In the genomic region with DNA sequence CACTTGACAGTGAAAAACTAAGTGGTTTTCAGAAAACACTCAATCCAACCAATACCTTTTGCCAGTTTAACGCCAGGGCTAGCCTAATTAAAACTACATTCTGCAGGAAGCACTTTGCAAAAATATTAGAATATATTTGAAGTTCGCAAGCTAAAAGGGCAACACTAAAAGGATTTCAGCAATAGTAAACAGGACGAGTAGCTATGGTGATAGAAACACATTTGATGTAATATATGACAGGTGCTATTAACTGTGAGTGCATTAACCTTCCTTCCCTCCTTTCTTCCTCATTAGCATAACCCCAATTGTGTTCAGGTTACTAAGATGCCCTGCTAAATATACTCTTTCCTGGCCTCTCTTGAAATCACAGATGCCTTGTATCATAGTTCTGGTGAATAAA, we compare ENCODE assay signal across 28 cellular contexts.
"Had no signal": no experiment of that assay in that cellular context is flagged by ENCODE, and none has a peak within 500 bp of the region (broad histone marks: within the 10 kb centered on the region; RNA-seq: fewer than 3 reads in every experiment).

No MANE protein-coding gene starts in this region.

- H3K4me3 Mint-ChIP-seq: activated CD4-positive, alpha-beta memory T cell treated with anti-CD3 and anti-CD28 coated beads for 36 hours; activated CD4-positive, alpha-beta T cell treated with anti-CD3 and anti-CD28 coated beads for 36 hours; activated CD4-positive, alpha-beta T cell treated with anti-CD3 and anti-CD28 coated beads, Interleukin-2, amount 10 ng/mL, durations not matched to agents 24 days and 14 days; activated CD8-positive, alpha-beta memory T cell treated with anti-CD3 and anti-CD28 coated beads, Interleukin-2, amount 10 ng/mL, durations not matched to agents 7 days and 5 days; activated CD8-positive, alpha-beta T cell treated with anti-CD3 and anti-CD28 coated beads, Interleukin-2, amount 10 ng/mL, durations not matched to agents 7 days and 5 days; activated naive CD4-positive, alpha-beta T cell treated with anti-CD3 and anti-CD28 coated beads for 36 hours; activated naive CD4-positive, alpha-beta T cell treated with anti-CD3 and anti-CD28 coated beads, Interleukin-2, amount 50 U/mL, for 24 hours; activated naive CD8-positive, alpha-beta T cell treated with anti-CD3 and anti-CD28 coated beads, Interleukin-2, amount 10 ng/mL, durations not matched to agents 7 days and 5 days; activated T-helper 1 cell treated with anti-CD3 and anti-CD28 coated beads, Interleukin-12 subunit alpha, Interleukin-12 subunit beta, Interleukin-2, Interleukin-4 antibody, amounts not matched to agents 30 ng/mL and 10 ng/mL and 1 ng/mL, durations not matched to agents 14 hours and 24 hours and 36 hours; brain; T-helper 17 cell; T-helper 2 cell treated with Interferon-gamma antibody and Interleukin-4, amounts not matched to agents 5 μg/mL and 100 μg/mL, for 36 hours had no signal

- H3K36me3 Mint-ChIP-seq: activated CD4-positive, alpha-beta memory T cell treated with anti-CD3 and anti-CD28 coated beads for 36 hours; activated CD8-positive, alpha-beta memory T cell treated with anti-CD3 and anti-CD28 coated beads, Interleukin-2, amount 10 ng/mL, durations not matched to agents 7 days and 5 days; activated naive CD4-positive, alpha-beta T cell treated with anti-CD3 and anti-CD28 coated beads, Interleukin-2, amount 50 U/mL, for 24 hours; activated naive CD8-positive, alpha-beta T cell treated with anti-CD3 and anti-CD28 coated beads, Interleukin-2, amount 10 ng/mL, durations not matched to agents 7 days and 5 days; brain had no signal

- H3K4me1 Mint-ChIP-seq: activated CD4-positive, alpha-beta T cell treated with anti-CD3 and anti-CD28 coated beads for 36 hours; activated CD4-positive, alpha-beta T cell treated with anti-CD3 and anti-CD28 coated beads, Interleukin-2, amount 10 ng/mL, durations not matched to agents 24 days and 14 days; activated CD8-positive, alpha-beta memory T cell treated with anti-CD3 and anti-CD28 coated beads, Interleukin-2, amount 10 ng/mL, durations not matched to agents 7 days and 5 days; activated naive CD4-positive, alpha-beta T cell treated with anti-CD3 and anti-CD28 coated beads, Interleukin-2, amount 50 U/mL, for 24 hours; activated naive CD8-positive, alpha-beta T cell treated with anti-CD3 and anti-CD28 coated beads, Interleukin-2, amount 10 ng/mL, durations not matched to agents 7 days and 5 days had no signal

- DNase-seq: activated CD4-positive, alpha-beta memory T cell treated with anti-CD3 and anti-CD28 coated beads for 36 hours; activated CD4-positive, alpha-beta T cell treated with anti-CD3 and anti-CD28 coated beads for 36 hours; activated CD4-positive, alpha-beta T cell treated with anti-CD3 and anti-CD28 coated beads, Interleukin-2, amount 10 ng/mL, durations not matched to agents 24 days and 14 days; activated CD4-positive, CD25-positive, alpha-beta regulatory T cell; activated CD4-positive, CD25-positive, alpha-beta regulatory T cell treated with anti-CD3 and anti-CD28 coated beads, Interleukin-2, amount 50 U/mL, for 72 hours; activated CD8-positive, alpha-beta memory T cell treated with anti-CD3 and anti-CD28 coated beads, Interleukin-2, amount 10 ng/mL, durations not matched to agents 7 days and 5 days; activated CD8-positive, alpha-beta memory T cell treated with anti-CD3 and anti-CD28 coated beads, Interleukin-2, amount 50 U/mL, for 4 hours; activated CD8-positive, alpha-beta T cell treated with anti-CD3 and anti-CD28 coated beads, Interleukin-2, amount 10 ng/mL, durations not matched to agents 7 days and 5 days; activated effector memory CD4-positive, alpha-beta T cell treated with anti-CD3 and anti-CD28 coated beads, Interleukin-2, amount 50 U/mL, for 16 hours; activated naive CD4-positive, alpha-beta T cell treated with anti-CD3 and anti-CD28 coated beads for 36 hours; activated naive CD8-positive, alpha-beta T cell treated with anti-CD3 and anti-CD28 coated beads, Interleukin-2, amount 10 ng/mL, durations not matched to agents 7 days and 5 days; activated T-cell treated with anti-CD3 and anti-CD28 coated beads, Interleukin-2, amount 50 U/mL, for 1 hour; activated T-cell treated with anti-CD3 and anti-CD28 coated beads, Interleukin-2, amount 50 U/mL, for 48 hours; central memory CD4-positive, alpha-beta T cell; cerebellar nuclear complex; colonic mucosa; effector CD8-positive, alpha-beta T cell; esophagus squamous epithelium; foreskin melanocyte; heart right ventricle; T-helper 17 cell; T1000 had no signal

- ATAC-seq: activated CD4-positive, alpha-beta T cell treated with anti-CD3 and anti-CD28 coated beads for 36 hours; activated CD8-positive, alpha-beta memory T cell treated with anti-CD3 and anti-CD28 coated beads, Interleukin-2, amount 10 ng/mL, durations not matched to agents 7 days and 5 days; activated CD8-positive, alpha-beta T cell treated with anti-CD3 and anti-CD28 coated beads, Interleukin-2, amount 10 ng/mL, durations not matched to agents 7 days and 5 days; gastroesophageal sphincter; heart right ventricle; T-helper 17 cell had no signal

- H3K9me3 Mint-ChIP-seq: activated CD4-positive, alpha-beta memory T cell treated with anti-CD3 and anti-CD28 coated beads for 36 hours; activated CD4-positive, alpha-beta T cell treated with anti-CD3 and anti-CD28 coated beads, Interleukin-2, amount 10 ng/mL, durations not matched to agents 24 days and 14 days; activated naive CD4-positive, alpha-beta T cell treated with anti-CD3 and anti-CD28 coated beads for 36 hours; activated naive CD4-positive, alpha-beta T cell treated with anti-CD3 and anti-CD28 coated beads, Interleukin-2, amount 50 U/mL, for 24 hours; activated naive CD8-positive, alpha-beta T cell treated with anti-CD3 and anti-CD28 coated beads, Interleukin-2, amount 10 ng/mL, durations not matched to agents 7 days and 5 days; activated T-helper 1 cell treated with anti-CD3 and anti-CD28 coated beads, Interleukin-12 subunit alpha, Interleukin-12 subunit beta, Interleukin-2, Interleukin-4 antibody, amounts not matched to agents 30 ng/mL and 10 ng/mL and 1 ng/mL, durations not matched to agents 14 hours and 24 hours and 36 hours; activated T-helper 2 cell treated with anti-CD3 and anti-CD28 coated beads, Interferon-gamma antibody, Interleukin-2, Interleukin-4, amounts not matched to agents 10 μg/mL and 5 μg/mL and 100 μg/mL, durations not matched to agents 14 hours and 24 hours and 36 hours; T-helper 2 cell treated with Interferon-gamma antibody and Interleukin-4, amounts not matched to agents 5 μg/mL and 100 μg/mL, for 36 hours had no signal

- H3K27ac Mint-ChIP-seq: activated CD4-positive, alpha-beta memory T cell treated with anti-CD3 and anti-CD28 coated beads for 36 hours; activated CD4-positive, alpha-beta T cell treated with anti-CD3 and anti-CD28 coated beads for 36 hours; activated CD4-positive, alpha-beta T cell treated with anti-CD3 and anti-CD28 coated beads, Interleukin-2, amount 10 ng/mL, durations not matched to agents 24 days and 14 days; activated CD8-positive, alpha-beta memory T cell treated with anti-CD3 and anti-CD28 coated beads, Interleukin-2, amount 10 ng/mL, durations not matched to agents 7 days and 5 days; activated CD8-positive, alpha-beta T cell treated with anti-CD3 and anti-CD28 coated beads, Interleukin-2, amount 10 ng/mL, durations not matched to agents 7 days and 5 days; activated naive CD4-positive, alpha-beta T cell treated with anti-CD3 and anti-CD28 coated beads for 36 hours; activated naive CD4-positive, alpha-beta T cell treated with anti-CD3 and anti-CD28 coated beads, Interleukin-2, amount 50 U/mL, for 24 hours; activated naive CD8-positive, alpha-beta T cell treated with anti-CD3 and anti-CD28 coated beads, Interleukin-2, amount 10 ng/mL, durations not matched to agents 7 days and 5 days; activated T-helper 1 cell treated with anti-CD3 and anti-CD28 coated beads, Interleukin-12 subunit alpha, Interleukin-12 subunit beta, Interleukin-2, Interleukin-4 antibody, amounts not matched to agents 30 ng/mL and 10 ng/mL and 1 ng/mL, durations not matched to agents 14 hours and 24 hours and 36 hours; activated T-helper 2 cell treated with anti-CD3 and anti-CD28 coated beads, Interferon-gamma antibody, Interleukin-2, Interleukin-4, amounts not matched to agents 10 μg/mL and 5 μg/mL and 100 μg/mL, durations not matched to agents 14 hours and 24 hours and 36 hours; brain; T-helper 17 cell; T-helper 2 cell treated with Interferon-gamma antibody and Interleukin-4, amounts not matched to agents 5 μg/mL and 100 μg/mL, for 36 hours had no signal
